In the genomic region with DNA sequence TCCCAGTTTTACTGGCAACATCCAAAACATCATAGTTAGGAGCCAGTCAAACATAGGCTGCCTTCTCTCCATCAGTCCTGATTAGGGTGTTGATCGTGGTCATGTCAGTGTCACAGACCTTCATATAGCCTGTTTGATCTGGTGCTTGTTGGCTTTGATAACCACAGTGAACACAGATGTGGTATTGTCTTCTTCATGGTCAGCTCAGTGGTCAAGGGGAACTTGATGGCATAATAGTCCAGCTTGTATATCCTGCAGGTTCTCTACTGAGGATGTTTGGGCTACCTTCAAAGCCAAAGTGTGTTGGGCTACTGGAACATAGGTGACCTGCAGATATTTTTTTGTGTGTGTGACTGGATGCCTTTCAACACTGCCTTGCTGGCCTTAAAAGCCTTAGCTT, we compare ENCODE assay signal across 1 cellular context.
TF ChIP-seq lines count a peak whose summit lies in the region.

No MANE protein-coding gene starts in this region.

TF ChIP-seq in HepG2, 621 proteins besides CTCF, POLR2A, EP300 and RAD21 (continued from another document and continues in another):
- TF ChIP-seq, protein P1, sequence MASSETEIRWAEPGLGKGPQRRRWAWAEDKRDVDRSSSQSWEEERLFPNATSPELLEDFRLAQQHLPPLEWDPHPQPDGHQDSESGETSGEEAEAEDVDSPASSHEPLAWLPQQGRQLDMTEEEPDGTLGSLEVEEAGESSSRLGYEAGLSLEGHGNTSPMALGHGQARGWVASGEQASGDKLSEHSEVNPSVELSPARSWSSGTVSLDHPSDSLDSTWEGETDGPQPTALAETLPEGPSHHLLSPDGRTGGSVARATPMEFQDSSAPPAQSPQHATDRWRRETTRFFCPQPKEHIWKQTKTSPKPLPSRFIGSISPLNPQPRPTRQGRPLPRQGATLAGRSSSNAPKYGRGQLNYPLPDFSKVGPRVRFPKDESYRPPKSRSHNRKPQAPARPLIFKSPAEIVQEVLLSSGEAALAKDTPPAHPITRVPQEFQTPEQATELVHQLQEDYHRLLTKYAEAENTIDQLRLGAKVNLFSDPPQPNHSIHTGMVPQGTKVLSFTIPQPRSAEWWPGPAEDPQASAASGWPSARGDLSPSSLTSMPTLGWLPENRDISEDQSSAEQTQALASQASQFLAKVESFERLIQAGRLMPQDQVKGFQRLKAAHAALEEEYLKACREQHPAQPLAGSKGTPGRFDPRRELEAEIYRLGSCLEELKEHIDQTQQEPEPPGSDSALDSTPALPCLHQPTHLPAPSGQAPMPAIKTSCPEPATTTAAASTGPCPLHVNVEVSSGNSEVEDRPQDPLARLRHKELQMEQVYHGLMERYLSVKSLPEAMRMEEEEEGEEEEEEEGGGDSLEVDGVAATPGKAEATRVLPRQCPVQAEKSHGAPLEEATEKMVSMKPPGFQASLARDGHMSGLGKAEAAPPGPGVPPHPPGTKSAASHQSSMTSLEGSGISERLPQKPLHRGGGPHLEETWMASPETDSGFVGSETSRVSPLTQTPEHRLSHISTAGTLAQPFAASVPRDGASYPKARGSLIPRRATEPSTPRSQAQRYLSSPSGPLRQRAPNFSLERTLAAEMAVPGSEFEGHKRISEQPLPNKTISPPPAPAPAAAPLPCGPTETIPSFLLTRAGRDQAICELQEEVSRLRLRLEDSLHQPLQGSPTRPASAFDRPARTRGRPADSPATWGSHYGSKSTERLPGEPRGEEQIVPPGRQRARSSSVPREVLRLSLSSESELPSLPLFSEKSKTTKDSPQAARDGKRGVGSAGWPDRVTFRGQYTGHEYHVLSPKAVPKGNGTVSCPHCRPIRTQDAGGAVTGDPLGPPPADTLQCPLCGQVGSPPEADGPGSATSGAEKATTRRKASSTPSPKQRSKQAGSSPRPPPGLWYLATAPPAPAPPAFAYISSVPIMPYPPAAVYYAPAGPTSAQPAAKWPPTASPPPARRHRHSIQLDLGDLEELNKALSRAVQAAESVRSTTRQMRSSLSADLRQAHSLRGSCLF (CRISPR knock-in tag; IDR thresholded peaks at IDR 0.05; ENCODE audit: borderline replicate concordance) = no peak
- TF ChIP-seq ERF (CRISPR knock-in tag; IDR thresholded peaks at IDR 0.05) = 0 out of 2 replicates have a peak, but pooled peaks have one; percentile 18
- TF ChIP-seq, protein P2, sequence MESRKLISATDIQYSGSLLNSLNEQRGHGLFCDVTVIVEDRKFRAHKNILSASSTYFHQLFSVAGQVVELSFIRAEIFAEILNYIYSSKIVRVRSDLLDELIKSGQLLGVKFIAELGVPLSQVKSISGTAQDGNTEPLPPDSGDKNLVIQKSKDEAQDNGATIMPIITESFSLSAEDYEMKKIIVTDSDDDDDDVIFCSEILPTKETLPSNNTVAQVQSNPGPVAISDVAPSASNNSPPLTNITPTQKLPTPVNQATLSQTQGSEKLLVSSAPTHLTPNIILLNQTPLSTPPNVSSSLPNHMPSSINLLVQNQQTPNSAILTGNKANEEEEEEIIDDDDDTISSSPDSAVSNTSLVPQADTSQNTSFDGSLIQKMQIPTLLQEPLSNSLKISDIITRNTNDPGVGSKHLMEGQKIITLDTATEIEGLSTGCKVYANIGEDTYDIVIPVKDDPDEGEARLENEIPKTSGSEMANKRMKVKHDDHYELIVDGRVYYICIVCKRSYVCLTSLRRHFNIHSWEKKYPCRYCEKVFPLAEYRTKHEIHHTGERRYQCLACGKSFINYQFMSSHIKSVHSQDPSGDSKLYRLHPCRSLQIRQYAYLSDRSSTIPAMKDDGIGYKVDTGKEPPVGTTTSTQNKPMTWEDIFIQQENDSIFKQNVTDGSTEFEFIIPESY (CRISPR knock-in tag; IDR thresholded peaks at IDR 0.05) = 0 out of 2 replicates have a peak, but pooled peaks have one; percentile 12
- TF ChIP-seq XRCC5 (optimal IDR thresholded peaks at IDR 0.05; ENCODE audit: low read length) = peak; percentile 29
- no peak for TF ChIP-seq JDP2 (CRISPR knock-in tag; IDR thresholded peaks at IDR 0.05; ENCODE audit: borderline replicate concordance)
- TF ChIP-seq HDAC2 (CRISPR knock-in tag; IDR thresholded peaks at IDR 0.05) = peak; percentile 78
- TF ChIP-seq, protein P3, sequence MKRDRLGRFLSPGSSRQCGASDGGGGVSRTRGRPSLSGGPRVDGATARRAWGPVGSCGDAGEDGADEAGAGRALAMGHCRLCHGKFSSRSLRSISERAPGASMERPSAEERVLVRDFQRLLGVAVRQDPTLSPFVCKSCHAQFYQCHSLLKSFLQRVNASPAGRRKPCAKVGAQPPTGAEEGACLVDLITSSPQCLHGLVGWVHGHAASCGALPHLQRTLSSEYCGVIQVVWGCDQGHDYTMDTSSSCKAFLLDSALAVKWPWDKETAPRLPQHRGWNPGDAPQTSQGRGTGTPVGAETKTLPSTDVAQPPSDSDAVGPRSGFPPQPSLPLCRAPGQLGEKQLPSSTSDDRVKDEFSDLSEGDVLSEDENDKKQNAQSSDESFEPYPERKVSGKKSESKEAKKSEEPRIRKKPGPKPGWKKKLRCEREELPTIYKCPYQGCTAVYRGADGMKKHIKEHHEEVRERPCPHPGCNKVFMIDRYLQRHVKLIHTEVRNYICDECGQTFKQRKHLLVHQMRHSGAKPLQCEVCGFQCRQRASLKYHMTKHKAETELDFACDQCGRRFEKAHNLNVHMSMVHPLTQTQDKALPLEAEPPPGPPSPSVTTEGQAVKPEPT (CRISPR knock-in tag; IDR thresholded peaks at IDR 0.05; ENCODE audit: low read depth) = 0 out of 2 replicates have a peak, but pooled peaks have one; percentile 64
- TF ChIP-seq FOXO1 (CRISPR knock-in tag; IDR thresholded peaks at IDR 0.05) = peak; percentile 83
- TF ChIP-seq ZNF12 (CRISPR knock-in tag; IDR thresholded peaks at IDR 0.05) = peak; percentile 55; the same call in 1 of the 2 replicates
- no peak for TF ChIP-seq FOXM1 (CRISPR knock-in tag; IDR thresholded peaks at IDR 0.05)
- TF ChIP-seq, protein P4, sequence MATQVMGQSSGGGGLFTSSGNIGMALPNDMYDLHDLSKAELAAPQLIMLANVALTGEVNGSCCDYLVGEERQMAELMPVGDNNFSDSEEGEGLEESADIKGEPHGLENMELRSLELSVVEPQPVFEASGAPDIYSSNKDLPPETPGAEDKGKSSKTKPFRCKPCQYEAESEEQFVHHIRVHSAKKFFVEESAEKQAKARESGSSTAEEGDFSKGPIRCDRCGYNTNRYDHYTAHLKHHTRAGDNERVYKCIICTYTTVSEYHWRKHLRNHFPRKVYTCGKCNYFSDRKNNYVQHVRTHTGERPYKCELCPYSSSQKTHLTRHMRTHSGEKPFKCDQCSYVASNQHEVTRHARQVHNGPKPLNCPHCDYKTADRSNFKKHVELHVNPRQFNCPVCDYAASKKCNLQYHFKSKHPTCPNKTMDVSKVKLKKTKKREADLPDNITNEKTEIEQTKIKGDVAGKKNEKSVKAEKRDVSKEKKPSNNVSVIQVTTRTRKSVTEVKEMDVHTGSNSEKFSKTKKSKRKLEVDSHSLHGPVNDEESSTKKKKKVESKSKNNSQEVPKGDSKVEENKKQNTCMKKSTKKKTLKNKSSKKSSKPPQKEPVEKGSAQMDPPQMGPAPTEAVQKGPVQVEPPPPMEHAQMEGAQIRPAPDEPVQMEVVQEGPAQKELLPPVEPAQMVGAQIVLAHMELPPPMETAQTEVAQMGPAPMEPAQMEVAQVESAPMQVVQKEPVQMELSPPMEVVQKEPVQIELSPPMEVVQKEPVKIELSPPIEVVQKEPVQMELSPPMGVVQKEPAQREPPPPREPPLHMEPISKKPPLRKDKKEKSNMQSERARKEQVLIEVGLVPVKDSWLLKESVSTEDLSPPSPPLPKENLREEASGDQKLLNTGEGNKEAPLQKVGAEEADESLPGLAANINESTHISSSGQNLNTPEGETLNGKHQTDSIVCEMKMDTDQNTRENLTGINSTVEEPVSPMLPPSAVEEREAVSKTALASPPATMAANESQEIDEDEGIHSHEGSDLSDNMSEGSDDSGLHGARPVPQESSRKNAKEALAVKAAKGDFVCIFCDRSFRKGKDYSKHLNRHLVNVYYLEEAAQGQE (IDR thresholded peaks at IDR 0.05; ENCODE audit: borderline replicate concordance in 1 of 2, low read depth in 1 of 2, low read length in 2 of 2) = peak in 1 of 2 experiments; percentile 9; a peak in 1 of 4 replicates
- TF ChIP-seq FOSL1 (CRISPR knock-in tag; IDR thresholded peaks at IDR 0.05; ENCODE audit: borderline replicate concordance) = no peak
- TF ChIP-seq ZNF230 (CRISPR knock-in tag; IDR thresholded peaks at IDR 0.05) = no peak
- no peak for TF ChIP-seq IRX3 (CRISPR knock-in tag; IDR thresholded peaks at IDR 0.05; ENCODE audit: borderline replicate concordance, low read depth)
- peak; percentile 84 for TF ChIP-seq TCF7 (IDR thresholded peaks at IDR 0.05; ENCODE audit: low read depth)
- TF ChIP-seq MYNN (CRISPR knock-in tag; IDR thresholded peaks at IDR 0.05; ENCODE audit: low read depth) = 0 out of 2 replicates have a peak, but pooled peaks have one; percentile 77
- TF ChIP-seq CCAR2 (optimal IDR thresholded peaks at IDR 0.05; ENCODE audit: low read depth, low read length) = peak; percentile 25
- peak; percentile 69; the same call in 1 of the 2 replicates for TF ChIP-seq ZNF292 (CRISPR knock-in tag; IDR thresholded peaks at IDR 0.05; ENCODE audit: borderline replicate concordance, low read depth)
- peak; percentile 60 for TF ChIP-seq HNF4A (CRISPR knock-in tag; IDR thresholded peaks at IDR 0.05)
- TF ChIP-seq NCOA2 (CRISPR knock-in tag; IDR thresholded peaks at IDR 0.05) = peak; percentile 84
- peak; percentile 51; the same call in 1 of the 2 replicates for TF ChIP-seq NR2F6 (IDR thresholded peaks at IDR 0.05)
- peak; percentile 87 for TF ChIP-seq NR2F6 (CRISPR knock-in tag; IDR thresholded peaks at IDR 0.05)
- TF ChIP-seq GATAD2A (CRISPR knock-in tag; IDR thresholded peaks at IDR 0.05) = peak; percentile 71
- TF ChIP-seq, protein P5, sequence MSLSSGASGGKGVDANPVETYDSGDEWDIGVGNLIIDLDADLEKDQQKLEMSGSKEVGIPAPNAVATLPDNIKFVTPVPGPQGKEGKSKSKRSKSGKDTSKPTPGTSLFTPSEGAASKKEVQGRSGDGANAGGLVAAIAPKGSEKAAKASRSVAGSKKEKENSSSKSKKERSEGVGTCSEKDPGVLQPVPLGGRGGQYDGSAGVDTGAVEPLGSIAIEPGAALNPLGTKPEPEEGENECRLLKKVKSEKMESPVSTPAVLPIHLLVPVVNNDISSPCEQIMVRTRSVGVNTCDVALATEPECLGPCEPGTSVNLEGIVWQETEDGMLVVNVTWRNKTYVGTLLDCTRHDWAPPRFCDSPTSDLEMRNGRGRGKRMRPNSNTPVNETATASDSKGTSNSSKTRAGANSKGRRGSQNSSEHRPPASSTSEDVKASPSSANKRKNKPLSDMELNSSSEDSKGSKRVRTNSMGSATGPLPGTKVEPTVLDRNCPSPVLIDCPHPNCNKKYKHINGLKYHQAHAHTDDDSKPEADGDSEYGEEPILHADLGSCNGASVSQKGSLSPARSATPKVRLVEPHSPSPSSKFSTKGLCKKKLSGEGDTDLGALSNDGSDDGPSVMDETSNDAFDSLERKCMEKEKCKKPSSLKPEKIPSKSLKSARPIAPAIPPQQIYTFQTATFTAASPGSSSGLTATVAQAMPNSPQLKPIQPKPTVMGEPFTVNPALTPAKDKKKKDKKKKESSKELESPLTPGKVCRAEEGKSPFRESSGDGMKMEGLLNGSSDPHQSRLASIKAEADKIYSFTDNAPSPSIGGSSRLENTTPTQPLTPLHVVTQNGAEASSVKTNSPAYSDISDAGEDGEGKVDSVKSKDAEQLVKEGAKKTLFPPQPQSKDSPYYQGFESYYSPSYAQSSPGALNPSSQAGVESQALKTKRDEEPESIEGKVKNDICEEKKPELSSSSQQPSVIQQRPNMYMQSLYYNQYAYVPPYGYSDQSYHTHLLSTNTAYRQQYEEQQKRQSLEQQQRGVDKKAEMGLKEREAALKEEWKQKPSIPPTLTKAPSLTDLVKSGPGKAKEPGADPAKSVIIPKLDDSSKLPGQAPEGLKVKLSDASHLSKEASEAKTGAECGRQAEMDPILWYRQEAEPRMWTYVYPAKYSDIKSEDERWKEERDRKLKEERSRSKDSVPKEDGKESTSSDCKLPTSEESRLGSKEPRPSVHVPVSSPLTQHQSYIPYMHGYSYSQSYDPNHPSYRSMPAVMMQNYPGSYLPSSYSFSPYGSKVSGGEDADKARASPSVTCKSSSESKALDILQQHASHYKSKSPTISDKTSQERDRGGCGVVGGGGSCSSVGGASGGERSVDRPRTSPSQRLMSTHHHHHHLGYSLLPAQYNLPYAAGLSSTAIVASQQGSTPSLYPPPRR (CRISPR knock-in tag; IDR thresholded peaks at IDR 0.05; ENCODE audit: borderline replicate concordance) = peak; percentile 59; the same call in 1 of the 2 replicates
- TF ChIP-seq, protein P6, sequence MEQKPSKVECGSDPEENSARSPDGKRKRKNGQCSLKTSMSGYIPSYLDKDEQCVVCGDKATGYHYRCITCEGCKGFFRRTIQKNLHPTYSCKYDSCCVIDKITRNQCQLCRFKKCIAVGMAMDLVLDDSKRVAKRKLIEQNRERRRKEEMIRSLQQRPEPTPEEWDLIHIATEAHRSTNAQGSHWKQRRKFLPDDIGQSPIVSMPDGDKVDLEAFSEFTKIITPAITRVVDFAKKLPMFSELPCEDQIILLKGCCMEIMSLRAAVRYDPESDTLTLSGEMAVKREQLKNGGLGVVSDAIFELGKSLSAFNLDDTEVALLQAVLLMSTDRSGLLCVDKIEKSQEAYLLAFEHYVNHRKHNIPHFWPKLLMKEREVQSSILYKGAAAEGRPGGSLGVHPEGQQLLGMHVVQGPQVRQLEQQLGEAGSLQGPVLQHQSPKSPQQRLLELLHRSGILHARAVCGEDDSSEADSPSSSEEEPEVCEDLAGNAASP (CRISPR knock-in tag; IDR thresholded peaks at IDR 0.05; ENCODE audit: borderline replicate concordance) = peak; percentile 86; the same call in 1 of the 2 replicates
- TF ChIP-seq ETV5 (CRISPR knock-in tag; IDR thresholded peaks at IDR 0.05; ENCODE audit: borderline replicate concordance) = peak; percentile 72; the same call in 1 of the 2 replicates
- TF ChIP-seq, protein P7, sequence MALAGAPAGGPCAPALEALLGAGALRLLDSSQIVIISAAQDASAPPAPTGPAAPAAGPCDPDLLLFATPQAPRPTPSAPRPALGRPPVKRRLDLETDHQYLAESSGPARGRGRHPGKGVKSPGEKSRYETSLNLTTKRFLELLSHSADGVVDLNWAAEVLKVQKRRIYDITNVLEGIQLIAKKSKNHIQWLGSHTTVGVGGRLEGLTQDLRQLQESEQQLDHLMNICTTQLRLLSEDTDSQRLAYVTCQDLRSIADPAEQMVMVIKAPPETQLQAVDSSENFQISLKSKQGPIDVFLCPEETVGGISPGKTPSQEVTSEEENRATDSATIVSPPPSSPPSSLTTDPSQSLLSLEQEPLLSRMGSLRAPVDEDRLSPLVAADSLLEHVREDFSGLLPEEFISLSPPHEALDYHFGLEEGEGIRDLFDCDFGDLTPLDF (CRISPR knock-in tag; IDR thresholded peaks at IDR 0.05) = no peak
- TF ChIP-seq ARNTL (CRISPR knock-in tag; IDR thresholded peaks at IDR 0.05) = no peak
- no peak for TF ChIP-seq ZNF205 (CRISPR knock-in tag; IDR thresholded peaks at IDR 0.05)
- TF ChIP-seq RCOR2 (CRISPR knock-in tag; IDR thresholded peaks at IDR 0.05) = peak; percentile 60; the same call in 1 of the 2 replicates
- TF ChIP-seq ZNF3 (CRISPR knock-in tag; IDR thresholded peaks at IDR 0.05) = no peak
